8 cellular contexts compared by ENCODE assay signal in the genomic region with DNA sequence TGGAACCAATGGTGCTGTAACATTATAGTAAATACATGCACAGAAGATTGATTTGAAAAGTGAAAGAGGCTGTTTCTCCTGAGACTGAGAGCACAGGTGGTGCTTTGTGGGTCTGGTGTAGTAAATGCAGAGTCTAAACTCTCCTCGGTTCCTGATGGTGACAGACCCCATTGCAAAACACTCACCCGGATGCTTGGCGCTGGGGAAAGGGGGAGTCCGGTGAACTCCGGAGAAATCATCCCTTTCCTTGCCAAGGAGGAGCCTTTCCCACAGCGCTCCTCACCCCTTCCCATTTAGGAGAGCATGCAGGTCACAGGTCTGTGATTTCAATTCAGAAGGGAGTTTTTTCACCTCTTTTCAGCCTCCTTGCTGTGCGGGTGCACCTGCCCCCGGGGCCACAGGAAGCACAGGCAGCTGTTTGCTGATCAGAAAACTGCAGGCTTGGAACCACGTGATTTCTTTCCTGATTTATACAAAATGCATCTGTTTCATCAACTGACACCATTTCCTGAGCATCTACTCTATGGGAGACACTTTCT.
DNase-seq lines count a peak whose midpoint lies in the region; ATAC-seq and TF ChIP-seq lines count a peak whose summit lies in the region.

No MANE protein-coding gene starts in this region.

- no peak for TF ChIP-seq CTCF in CD4-positive, alpha-beta T cell (IDR thresholded peaks at IDR 0.05)

- peak; percentile 31 for ATAC-seq in CD4-positive, alpha-beta T cell (ENCODE audit: poor library complexity)
- peak; percentile 46 for ATAC-seq in GM19372 (IDR thresholded peaks at IDR 0.05; ENCODE audit: low read depth, unreplicated experiment)
- ATAC-seq in HG03354 (IDR thresholded peaks at IDR 0.05; ENCODE audit: poor library complexity, severe bottlenecking, unreplicated experiment): peak; percentile 59

- H3K9me3 Mint-ChIP-seq in CD4-positive, alpha-beta T cell: no peaks in the 10 kb centered on the region

- H3K27ac ChIP-seq in CD4-positive, alpha-beta T cell (ENCODE audit: low read depth, low read length): peak overlapping the region; percentile 66

- no peaks in the 10 kb centered on the region for H3K27me3 ChIP-seq in CD4-positive, alpha-beta T cell (ENCODE audit: control insufficient read depth, insufficient read depth, low read length)

- peaks cover 61% of the 10 kb centered on the region for H3K4me1 Mint-ChIP-seq in CD4-positive, alpha-beta T cell (ENCODE audit: low read depth)

- H3K27ac Mint-ChIP-seq in CD4-positive, alpha-beta T cell: peak overlapping the region; percentile 99

- POLR2A ChIA-PET in CD4-positive, alpha-beta T cell (lab: Charles Lee): interaction anchor here (0.6 to 1.8 kb wide), 8 partner anchors 9 to 1754 kb away, joined by 3 to 10 read pairs (median 4); no protein-coding TSS in a partner anchor

- H3K4me3 Mint-ChIP-seq in CD4-positive, alpha-beta T cell: peak overlapping the region; percentile 89

- intact Hi-C loops in CD4-positive, alpha-beta T cell (cut with DNase I, micrococcal nuclease): loop anchor here (5.0 to 10.0 kb wide), 5 partner anchors 330 to 1352 kb away; a partner anchor contains a TSS

- peak in 6 of 10 experiments; percentile 18 to 53 (median 38) for DNase-seq in CD4-positive, alpha-beta T cell
- peak; percentile 74 for DNase-seq in activated effector memory CD4-positive, alpha-beta T cell treated with anti-CD3 and anti-CD28 coated beads, Interleukin-2, amount 50 U/mL, for 16 hours
- DNase-seq in NK-92 treated with Interleukin-12 subunit alpha and Interleukin-12 subunit beta, amount 100 ng/mL, for 24 hours (lab: John Stamatoyannopoulos, UW): no peak
- DNase-seq in NCI-H69 (lab: John Stamatoyannopoulos, UW): no peak
- DNase-seq in cortex of kidney (lab: John Stamatoyannopoulos, UW): no peak
- DNase-seq in NCI-H1694 treated with DMSO at 0.1 percent for 48 hours (lab: John Stamatoyannopoulos, UW): no peak

- peaks cover 4% of the 10 kb centered on the region for H3K36me3 Mint-ChIP-seq in CD4-positive, alpha-beta T cell (ENCODE audit: low read depth)

- no peaks in the 10 kb centered on the region for H3K27me3 Mint-ChIP-seq in CD4-positive, alpha-beta T cell

- CTCF ChIA-PET in CD4-positive, alpha-beta T cell (lab: Charles Lee): interaction anchor here (0.9 to 1.9 kb wide), 2 partner anchors 13 to 18 kb away, joined by 4 to 5 read pairs; no protein-coding TSS in a partner anchor

- no peaks in the 10 kb centered on the region for H3K9me3 ChIP-seq in CD4-positive, alpha-beta T cell (ENCODE audit: control insufficient read depth, low read length)

Comparison
In these comparisons a context has a peak if more than half of its experiments do, and no peak if none do; other contexts are left out.
1. DNase-seq: peak in CD4-positive, alpha-beta T cell (6 of 10) and activated effector memory CD4-positive, alpha-beta T cell treated with anti-CD3 and anti-CD28 coated beads, Interleukin-2, amount 50 U/mL, for 16 hours (single experiment); none in NK-92 treated with Interleukin-12 subunit alpha and Interleukin-12 subunit beta, amount 100 ng/mL, for 24 hours (single experiment), NCI-H69 (single experiment), cortex of kidney (single experiment) and NCI-H1694 treated with DMSO at 0.1 percent for 48 hours (single experiment).
2. Peak in every context shown above with its lines, with median percentiles within 50 percentile points of each other: ATAC-seq.